8 cellular contexts compared by ENCODE assay signal in genomic region chr16:1102921-1103648, GRCh38. TPM values are rescaled to one million over a fixed set of nuclear protein-coding genes. Genes with fewer than 3 reads are reported as not detected.
A peak's percentile ranks its signal among the peaks of the same experiment; 100 is the strongest.
DNase-seq lines count a peak whose midpoint lies in the region; ATAC-seq, FAIRE-seq and TF ChIP-seq lines count a peak whose summit lies in the region.

No MANE protein-coding gene starts in this region.

- H3K4me2 ChIP-seq in OCI-LY1 (ENCODE audit: low read length), result no peak overlapping the region

- H3F3A ChIP-seq in OCI-LY1 (ENCODE audit: insufficient read depth, low read length), result no peaks in the 10 kb centered on the region

- H3K36me3 ChIP-seq in OCI-LY1 (ENCODE audit: insufficient read depth, low read length), result no peaks in the 10 kb centered on the region
- no peaks in the 10 kb centered on the region for H3K36me3 ChIP-seq in transverse colon

- peak; percentile 74 to 75 for ATAC-seq in activated T-cell treated with anti-CD3 and anti-CD28 coated beads, Interleukin-2, amount 50 U/mL, for 72 hours (replicated peaks in 1 of 2)

- DNase-seq in NCI-H1417 (lab: John Stamatoyannopoulos, UW) (peak; percentile 60 to 71 (median 70)), NCI-H1417 treated with DMSO at 0.1 percent for 48 hours (lab: John Stamatoyannopoulos, UW) (no peak), frontal cortex (ENCODE audit: low spot score in 2 of 2) (peak; percentile 87 to 91), osteocyte (ENCODE audit: extremely low spot score, unreplicated experiment) (no peak), transverse colon (peak; percentile 69), cerebellar nuclear complex (lab: John Stamatoyannopoulos, UW) (no peak)
- DNase-seq in activated T-cell treated with anti-CD3 and anti-CD28 coated beads, Interleukin-2, amount 50 U/mL, for 72 hours, result peak; percentile 76 to 84

- H3K27me3 ChIP-seq in OCI-LY1 (ENCODE audit: insufficient read depth, low read length) (no peaks in the 10 kb centered on the region), transverse colon (peaks cover 84% of the 10 kb centered on the region)

- H4K20me1 ChIP-seq in OCI-LY1 (ENCODE audit: insufficient read depth, low read length), result no peaks in the 10 kb centered on the region

- H3K4me3 ChIP-seq in OCI-LY1 (ENCODE audit: low read depth, low read length, poor library complexity, severe bottlenecking), result no peak overlapping the region
- peak overlapping the region in 1 of 4 donors; percentile 28 for H3K4me3 ChIP-seq in transverse colon

- TF ChIP-seq POLR2A in transverse colon (IDR thresholded peaks at IDR 0.05), result no peak

- H2AFZ ChIP-seq in OCI-LY1 (ENCODE audit: low read length), result no peak overlapping the region

- no peaks in the 10 kb centered on the region for H3K36me3 Mint-ChIP-seq in activated T-cell treated with anti-CD3 and anti-CD28 coated beads, Interleukin-2, amount 50 U/mL, for 72 hours (ENCODE audit: insufficient read depth in 2 of 2)
- no peaks in the 10 kb centered on the region for H3K36me3 Mint-ChIP-seq in osteocyte (ENCODE audit: unreplicated experiment)

- H3K9me3 ChIP-seq in OCI-LY1 (ENCODE audit: low read length) (no peaks in the 10 kb centered on the region), transverse colon (no peaks in the 10 kb centered on the region)

- H3K4me3 Mint-ChIP-seq in activated T-cell treated with anti-CD3 and anti-CD28 coated beads, Interleukin-2, amount 50 U/mL, for 72 hours, result no peak overlapping the region
- no peak overlapping the region for H3K4me3 Mint-ChIP-seq in osteocyte (ENCODE audit: unreplicated experiment)

- no peaks in the 10 kb centered on the region for H3K9me2 ChIP-seq in OCI-LY1 (ENCODE audit: low read depth, low read length)

- no peak for TF ChIP-seq EP300 in transverse colon (IDR thresholded peaks at IDR 0.05; ENCODE audit: low read depth)

- H3K4me1 ChIP-seq in OCI-LY1 (ENCODE audit: insufficient read depth, low read length, severe bottlenecking) (no peaks in the 10 kb centered on the region), transverse colon (peaks cover 0 to 20% (median 8%) of the 10 kb centered on the region in 4 donors)

- H3K79me2 ChIP-seq in OCI-LY1 (ENCODE audit: insufficient read depth, low read length), result no peaks in the 10 kb centered on the region

- no peaks in the 10 kb centered on the region for H3K9me3 Mint-ChIP-seq in activated T-cell treated with anti-CD3 and anti-CD28 coated beads, Interleukin-2, amount 50 U/mL, for 72 hours
- H3K9me3 Mint-ChIP-seq in osteocyte (ENCODE audit: unreplicated experiment), result no peaks in the 10 kb centered on the region

- no CpG with 5 or more reads among the region's 61 CpGs for WGBS in transverse colon (ENCODE audit: low coverage in 1 of 2), 2 donors

- no peak overlapping the region for H3K9ac ChIP-seq in OCI-LY1 (ENCODE audit: low read length)

- in situ Hi-C loops in transverse colon (cut with MboI; ENCODE audit: low pct_ligation_motif_present in 1 of 4, low pct_unique_long_range_greater_than_20kb in 1 of 4, low sequenced_read_pairs in 3 of 4), result no loop called here

- no peak for FAIRE-seq in frontal cortex (lab: Jason Lieb, UNC)

- no peak overlapping the region for H3K27ac Mint-ChIP-seq in activated T-cell treated with anti-CD3 and anti-CD28 coated beads, Interleukin-2, amount 50 U/mL, for 72 hours
- no peak overlapping the region for H3K27ac Mint-ChIP-seq in osteocyte (ENCODE audit: unreplicated experiment)

- no peak overlapping the region for H3K27ac ChIP-seq in OCI-LY1 (ENCODE audit: low read depth, low read length, poor library complexity, severe bottlenecking)
- H3K27ac ChIP-seq in transverse colon, result no peak overlapping the region

- H3K27me3 Mint-ChIP-seq in activated T-cell treated with anti-CD3 and anti-CD28 coated beads, Interleukin-2, amount 50 U/mL, for 72 hours (ENCODE audit: low read depth), result no peaks in the 10 kb centered on the region
- no peaks in the 10 kb centered on the region for H3K27me3 Mint-ChIP-seq in osteocyte (ENCODE audit: unreplicated experiment)

- intact Hi-C loops in transverse colon (cut with DNase I; ENCODE audit: low total_unique reads), result no loop called here

- no peaks in the 10 kb centered on the region for H3K4me1 Mint-ChIP-seq in activated T-cell treated with anti-CD3 and anti-CD28 coated beads, Interleukin-2, amount 50 U/mL, for 72 hours (ENCODE audit: low read depth)
- no peaks in the 10 kb centered on the region for H3K4me1 Mint-ChIP-seq in osteocyte (ENCODE audit: unreplicated experiment)

- TF ChIP-seq CTCF in OCI-LY1 (IDR thresholded peaks at IDR 0.05; ENCODE audit: low read length) (peak; percentile 42), osteocyte (IDR thresholded peaks at IDR 0.05) (peak; percentile 68), transverse colon (IDR thresholded peaks at IDR 0.05) (peak; percentile 54 to 83 (median 73))

RNA-seq across cellular contexts. Expression of gene C1QTNF8, which starts 7.0 kb away (rescaled TPM):
- not detected for total RNA-seq in activated T-cell treated with anti-CD3 and anti-CD28 coated beads, Interleukin-2, amount 50 U/mL, for 72 hours
- total RNA-seq in frontal cortex (not detected), osteocyte (not detected in 2 replicates), transverse colon (not detected)

RNA-seq across cellular contexts. Expression of gene SSTR5, which starts 30.5 kb away (rescaled TPM):
- total RNA-seq in activated T-cell treated with anti-CD3 and anti-CD28 coated beads, Interleukin-2, amount 50 U/mL, for 72 hours, result not detected
- total RNA-seq in frontal cortex (not detected), osteocyte (not detected in 2 replicates), transverse colon (not detected)

RNA-seq across cellular contexts. Expression of gene CACNA1H, which starts 49.8 kb away (rescaled TPM):
- under 1 TPM; 0.48 to 0.79 TPM for total RNA-seq in activated T-cell treated with anti-CD3 and anti-CD28 coated beads, Interleukin-2, amount 50 U/mL, for 72 hours
- 14.7 TPM for total RNA-seq in frontal cortex
- 21.2 and 21.3 TPM in 2 replicates for total RNA-seq in osteocyte
- total RNA-seq in transverse colon, result 10 to 100 TPM; 17.0 to 63.6 (median 39.5) TPM

Comparison
In these comparisons a context has a peak if more than half of its experiments do, and no peak if none do; other contexts are left out.
1. DNase-seq: peak in NCI-H1417 (3 of 3), activated T-cell treated with anti-CD3 and anti-CD28 coated beads, Interleukin-2, amount 50 U/mL, for 72 hours (2 of 2), frontal cortex (2 of 2) and transverse colon (single experiment); none in NCI-H1417 treated with DMSO at 0.1 percent for 48 hours (single experiment), osteocyte (single experiment) and cerebellar nuclear complex (0 of 2).
2. Peak in every context shown above with its lines, with median percentiles within 50 percentile points of each other: CTCF ChIP-seq.